Comparison of ENCODE assay signal across 13 cellular contexts in genomic region chr7:2229467-2229866, GRCh38.
"Had no signal": no experiment of that assay in that cellular context is flagged by ENCODE, and none has a peak within 500 bp of the region (broad histone marks: within the 10 kb centered on the region; RNA-seq: fewer than 3 reads in every experiment).

No MANE protein-coding gene starts in this region.

- H3K27ac ChIP-seq: hepatocyte, thyroid gland had no signal

- H3K27me3 ChIP-seq: hepatocyte, thyroid gland had no signal

- DNase-seq: activated B cell treated with CpG ODN at 0.5 μM for 24 hours; activated CD4-positive, alpha-beta T cell treated with anti-CD3 and anti-CD28 coated beads, Interleukin-2, amount 50 U/mL, for 1 hour; activated naive CD4-positive, alpha-beta T cell treated with anti-CD3 and anti-CD28 coated beads for 36 hours; islet precursor cell; midbrain; retina; stimulated activated CD4-positive, alpha-beta T cell treated with anti-CD3 and anti-CD28 coated beads, Interleukin-12 subunit alpha, Interleukin-12 subunit beta, amount 100 ng/mL, for 4 hours; thyroid gland had no signal

- H3K4me3 ChIP-seq: hepatocyte, lung, thyroid gland had no signal

- H3K4me3 Mint-ChIP-seq: activated B cell treated with CpG ODN at 0.5 μM for 24 hours; activated naive CD4-positive, alpha-beta T cell treated with anti-CD3 and anti-CD28 coated beads for 36 hours; stimulated activated memory B cell treated with anti-CD40 and anti-IgM and Interleukin-4, amounts not matched to agents 10 μg/mL and 1 μg/mL and 100 μg/mL, for 72 hours; T-helper 1 cell treated with Interleukin-12 subunit alpha and Interleukin-12 subunit beta and Interleukin-4 antibody, amounts not matched to agents 30 μg/mL and 1 μg/mL, for 36 hours had no signal

- H3K9me3 ChIP-seq: thyroid gland had no signal

- H3K27ac Mint-ChIP-seq: activated B cell treated with CpG ODN at 0.5 μM for 24 hours; activated naive CD4-positive, alpha-beta T cell treated with anti-CD3 and anti-CD28 coated beads for 36 hours; activated T-helper 17 cell treated with anti-CD3 and anti-CD28 coated beads, Interleukin-2, amount 50 U/mL, for 72 hours; stimulated activated memory B cell treated with anti-CD40 and anti-IgM and Interleukin-4, amounts not matched to agents 10 μg/mL and 1 μg/mL and 100 μg/mL, for 72 hours; T-helper 1 cell treated with Interleukin-12 subunit alpha and Interleukin-12 subunit beta and Interleukin-4 antibody, amounts not matched to agents 30 μg/mL and 1 μg/mL, for 36 hours had no signal

- H3K9me3 Mint-ChIP-seq: activated B cell treated with CpG ODN at 0.5 μM for 24 hours; activated naive CD4-positive, alpha-beta T cell treated with anti-CD3 and anti-CD28 coated beads for 36 hours; activated T-helper 17 cell treated with anti-CD3 and anti-CD28 coated beads, Interleukin-2, amount 50 U/mL, for 72 hours; stimulated activated memory B cell treated with anti-CD40 and anti-IgM and Interleukin-4, amounts not matched to agents 10 μg/mL and 1 μg/mL and 100 μg/mL, for 72 hours; T-helper 1 cell treated with Interleukin-12 subunit alpha and Interleukin-12 subunit beta and Interleukin-4 antibody, amounts not matched to agents 30 μg/mL and 1 μg/mL, for 36 hours had no signal

- H3K27me3 Mint-ChIP-seq: activated B cell treated with CpG ODN at 0.5 μM for 24 hours; activated T-helper 17 cell treated with anti-CD3 and anti-CD28 coated beads, Interleukin-2, amount 50 U/mL, for 72 hours; stimulated activated memory B cell treated with anti-CD40 and anti-IgM and Interleukin-4, amounts not matched to agents 10 μg/mL and 1 μg/mL and 100 μg/mL, for 72 hours had no signal

- ATAC-seq: activated T-helper 17 cell treated with anti-CD3 and anti-CD28 coated beads, Interleukin-2, amount 50 U/mL, for 72 hours; stimulated activated memory B cell treated with anti-CD40 and anti-IgM and Interleukin-4, amounts not matched to agents 10 μg/mL and 1 μg/mL and 100 μg/mL, for 72 hours had no signal
